29 cellular contexts compared by ENCODE assay signal in the genomic region with DNA sequence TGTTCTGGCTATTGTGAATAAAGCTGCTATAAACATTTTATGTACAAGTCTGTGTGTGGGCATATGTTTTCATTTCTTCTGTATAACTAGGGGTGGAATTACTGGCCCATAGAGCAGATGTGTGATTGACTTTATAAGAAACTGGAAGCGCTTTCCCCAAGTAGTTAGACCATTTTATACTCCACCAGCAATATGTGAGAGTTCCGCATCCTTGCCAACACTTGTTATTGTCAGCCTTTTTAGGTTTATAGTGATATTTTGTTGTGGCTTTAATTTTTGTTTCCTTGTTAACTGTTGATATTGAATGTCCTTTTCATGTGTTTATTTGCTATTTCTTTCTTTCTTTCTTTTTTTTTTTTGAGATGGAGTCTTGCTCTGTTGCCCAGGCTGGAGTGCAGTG.
"Had no signal": no experiment of that assay in that cellular context is flagged by ENCODE, and none has a peak within 500 bp of the region (broad histone marks: within the 10 kb centered on the region; RNA-seq: fewer than 3 reads in every experiment).

No MANE protein-coding gene starts in this region.

- H3K27me3 Mint-ChIP-seq: activated CD4-positive, alpha-beta T cell treated with anti-CD3 and anti-CD28 coated beads for 36 hours; brain had no signal

- DNase-seq: activated CD4-positive, alpha-beta memory T cell treated with anti-CD3 and anti-CD28 coated beads for 36 hours; activated CD4-positive, alpha-beta T cell treated with anti-CD3 and anti-CD28 coated beads for 36 hours; activated CD4-positive, alpha-beta T cell treated with anti-CD3 and anti-CD28 coated beads, Interleukin-2, amount 10 ng/mL, durations not matched to agents 24 days and 14 days; activated CD4-positive, CD25-positive, alpha-beta regulatory T cell; activated CD4-positive, CD25-positive, alpha-beta regulatory T cell treated with anti-CD3 and anti-CD28 coated beads, Interleukin-2, amount 50 U/mL, for 72 hours; activated CD8-positive, alpha-beta memory T cell treated with anti-CD3 and anti-CD28 coated beads, Interleukin-2, amount 10 ng/mL, durations not matched to agents 7 days and 5 days; activated CD8-positive, alpha-beta memory T cell treated with anti-CD3 and anti-CD28 coated beads, Interleukin-2, amount 50 U/mL, for 4 hours; activated CD8-positive, alpha-beta T cell treated with anti-CD3 and anti-CD28 coated beads, Interleukin-2, amount 10 ng/mL, durations not matched to agents 7 days and 5 days; activated effector memory CD4-positive, alpha-beta T cell treated with anti-CD3 and anti-CD28 coated beads, Interleukin-2, amount 50 U/mL, for 16 hours; activated naive CD4-positive, alpha-beta T cell treated with anti-CD3 and anti-CD28 coated beads, Interleukin-2, amount 10 ng/mL, durations not matched to agents 7 days and 5 days; activated naive CD8-positive, alpha-beta T cell treated with anti-CD3 and anti-CD28 coated beads for 36 hours; activated T-cell treated with anti-CD3 and anti-CD28 coated beads, Interleukin-2, amount 50 U/mL, for 1 hour; central memory CD4-positive, alpha-beta T cell; cerebellar nuclear complex; colonic mucosa; effector CD8-positive, alpha-beta T cell; endodermal cell; erythroblast; foreskin melanocyte; heart right ventricle; T-helper 2 cell had no signal

- H3K9me3 Mint-ChIP-seq: activated CD4-positive, alpha-beta memory T cell treated with anti-CD3 and anti-CD28 coated beads for 36 hours had no signal

- H3K4me3 Mint-ChIP-seq: activated CD4-positive, alpha-beta memory T cell treated with anti-CD3 and anti-CD28 coated beads for 36 hours; activated CD4-positive, alpha-beta T cell treated with anti-CD3 and anti-CD28 coated beads for 36 hours; activated CD4-positive, alpha-beta T cell treated with anti-CD3 and anti-CD28 coated beads, Interleukin-2, amount 10 ng/mL, durations not matched to agents 24 days and 14 days; activated CD8-positive, alpha-beta memory T cell treated with anti-CD3 and anti-CD28 coated beads, Interleukin-2, amount 10 ng/mL, durations not matched to agents 7 days and 5 days; activated CD8-positive, alpha-beta T cell treated with anti-CD3 and anti-CD28 coated beads, Interleukin-2, amount 10 ng/mL, durations not matched to agents 7 days and 5 days; activated naive CD4-positive, alpha-beta T cell treated with anti-CD3 and anti-CD28 coated beads, Interleukin-2, amount 10 ng/mL, durations not matched to agents 7 days and 5 days; activated naive CD8-positive, alpha-beta T cell treated with anti-CD3 and anti-CD28 coated beads for 36 hours; activated T-helper 1 cell treated with anti-CD3 and anti-CD28 coated beads, Interleukin-12 subunit alpha, Interleukin-12 subunit beta, Interleukin-2, Interleukin-4 antibody, amounts not matched to agents 30 ng/mL and 10 ng/mL and 1 ng/mL, durations not matched to agents 14 hours and 24 hours and 36 hours; brain; endodermal cell had no signal

- H3K27me3 ChIP-seq: ascending aorta, breast epithelium, cardiac muscle cell, colonic mucosa, esophagus muscularis mucosa, gastroesophageal sphincter, heart right ventricle had no signal

- H3K9me3 ChIP-seq: ascending aorta, breast epithelium, colonic mucosa, esophagus muscularis mucosa, gastroesophageal sphincter had no signal

- H3K4me1 ChIP-seq: ascending aorta, breast epithelium, colonic mucosa had no signal

- H3K36me3 ChIP-seq: ascending aorta, breast epithelium, cardiac muscle cell, colonic mucosa, esophagus muscularis mucosa, gastroesophageal sphincter had no signal

- H3K27ac Mint-ChIP-seq: activated CD4-positive, alpha-beta memory T cell treated with anti-CD3 and anti-CD28 coated beads for 36 hours; activated CD4-positive, alpha-beta T cell treated with anti-CD3 and anti-CD28 coated beads for 36 hours; activated CD4-positive, alpha-beta T cell treated with anti-CD3 and anti-CD28 coated beads, Interleukin-2, amount 10 ng/mL, durations not matched to agents 24 days and 14 days; activated CD8-positive, alpha-beta memory T cell treated with anti-CD3 and anti-CD28 coated beads, Interleukin-2, amount 10 ng/mL, durations not matched to agents 7 days and 5 days; activated CD8-positive, alpha-beta T cell treated with anti-CD3 and anti-CD28 coated beads, Interleukin-2, amount 10 ng/mL, durations not matched to agents 7 days and 5 days; activated naive CD4-positive, alpha-beta T cell treated with anti-CD3 and anti-CD28 coated beads, Interleukin-2, amount 10 ng/mL, durations not matched to agents 7 days and 5 days; activated naive CD8-positive, alpha-beta T cell treated with anti-CD3 and anti-CD28 coated beads for 36 hours; activated T-helper 1 cell treated with anti-CD3 and anti-CD28 coated beads, Interleukin-12 subunit alpha, Interleukin-12 subunit beta, Interleukin-2, Interleukin-4 antibody, amounts not matched to agents 30 ng/mL and 10 ng/mL and 1 ng/mL, durations not matched to agents 14 hours and 24 hours and 36 hours; activated T-helper 2 cell treated with anti-CD3 and anti-CD28 coated beads, Interferon-gamma antibody, Interleukin-2, Interleukin-4, amounts not matched to agents 10 μg/mL and 5 μg/mL and 100 μg/mL, durations not matched to agents 14 hours and 24 hours and 36 hours; brain; endodermal cell had no signal

- ATAC-seq: activated CD4-positive, alpha-beta T cell treated with anti-CD3 and anti-CD28 coated beads for 36 hours; activated CD8-positive, alpha-beta memory T cell treated with anti-CD3 and anti-CD28 coated beads, Interleukin-2, amount 10 ng/mL, durations not matched to agents 7 days and 5 days; activated CD8-positive, alpha-beta T cell treated with anti-CD3 and anti-CD28 coated beads, Interleukin-2, amount 10 ng/mL, durations not matched to agents 7 days and 5 days; gastroesophageal sphincter; heart right ventricle had no signal

- H3K4me3 ChIP-seq: ascending aorta, breast epithelium, cardiac muscle cell, colonic mucosa, esophagus muscularis mucosa, gastroesophageal sphincter, heart right ventricle had no signal

- H3K27ac ChIP-seq: ascending aorta, breast epithelium, cardiac muscle cell, colonic mucosa, esophagus muscularis mucosa, gastroesophageal sphincter, heart right ventricle had no signal
